ENCODE assay signal across 35 cellular contexts in genomic region chr12:107207931-107208515, GRCh38.
DNase-seq lines count a peak whose midpoint lies in the region; ATAC-seq and TF ChIP-seq lines count a peak whose summit lies in the region.
"Had no signal": no experiment of that assay in that cellular context is flagged by ENCODE, and none has a peak within 500 bp of the region (broad histone marks: within the 10 kb centered on the region; RNA-seq: fewer than 3 reads in every experiment).

No MANE protein-coding gene starts in this region.

- H3K27ac ChIP-seq in osteoblast (ENCODE audit: low read depth, low read length) (no peak overlapping the region), right atrium auricular region (no peak overlapping the region)
- H3K27ac ChIP-seq: BLaER1, breast epithelium, neutrophil, prostate gland, vagina, VCaP had no signal

- H3K4me1 Mint-ChIP-seq in chondrocyte (ENCODE audit: low read depth) = peaks cover 18% of the 10 kb centered on the region
- H3K4me1 Mint-ChIP-seq in activated CD4-positive, alpha-beta T cell treated with anti-CD3 and anti-CD28 coated beads, Interleukin-2, amount 10 ng/mL, durations not matched to agents 24 days and 14 days = no peaks in the 10 kb centered on the region
- H3K4me1 Mint-ChIP-seq: activated naive CD8-positive, alpha-beta T cell treated with anti-CD3 and anti-CD28 coated beads for 36 hours; naive B cell; stimulated activated naive CD8-positive, alpha-beta T cell treated with anti-CD3 and anti-CD28 coated beads, Interleukin-15, amount 100 ng/mL, for 72 hours had no signal

- H3K4me3 Mint-ChIP-seq in chondrocyte (ENCODE audit: unreplicated experiment) = peak overlapping the region; percentile 24
- H3K4me3 Mint-ChIP-seq in activated CD4-positive, alpha-beta T cell treated with anti-CD3 and anti-CD28 coated beads, Interleukin-2, amount 10 ng/mL, durations not matched to agents 24 days and 14 days = no peak overlapping the region
- H3K4me3 Mint-ChIP-seq: activated naive CD8-positive, alpha-beta T cell treated with anti-CD3 and anti-CD28 coated beads for 36 hours; endodermal cell; naive B cell; stimulated activated naive CD8-positive, alpha-beta T cell treated with anti-CD3 and anti-CD28 coated beads, Interleukin-15, amount 100 ng/mL, for 72 hours had no signal

- H3K36me3 ChIP-seq in BJ (ENCODE audit: control insufficient read depth, insufficient read depth, low read length) (no peaks in the 10 kb centered on the region), osteoblast (ENCODE audit: insufficient read depth, low read length) (no peaks in the 10 kb centered on the region), mucosa of descending colon (ENCODE audit: low read depth) (no peaks in the 10 kb centered on the region), right atrium auricular region (no peaks in the 10 kb centered on the region)
- H3K36me3 ChIP-seq: BLaER1, breast epithelium, neutrophil, prostate gland, vagina had no signal

- H3K27me3 Mint-ChIP-seq in chondrocyte (ENCODE audit: low read depth) = no peaks in the 10 kb centered on the region
- peaks cover 13% of the 10 kb centered on the region for H3K27me3 Mint-ChIP-seq in activated CD4-positive, alpha-beta T cell treated with anti-CD3 and anti-CD28 coated beads, Interleukin-2, amount 10 ng/mL, durations not matched to agents 24 days and 14 days
- H3K27me3 Mint-ChIP-seq: stimulated activated naive CD8-positive, alpha-beta T cell treated with anti-CD3 and anti-CD28 coated beads, Interleukin-15, amount 100 ng/mL, for 72 hours had no signal

- H3K9me3 ChIP-seq in osteoblast (ENCODE audit: low read depth, low read length) = no peaks in the 10 kb centered on the region
- no peaks in the 10 kb centered on the region for H3K9me3 ChIP-seq in mucosa of descending colon
- H3K9me3 ChIP-seq in right atrium auricular region = no peaks in the 10 kb centered on the region
- H3K9me3 ChIP-seq: breast epithelium, Caco-2, neutrophil, prostate gland, vagina had no signal

- TF ChIP-seq CTCF in BJ (IDR thresholded peaks at IDR 0.05; ENCODE audit: insufficient read depth, low read depth, low read length) = no peak
- TF ChIP-seq CTCF in chondrocyte (IDR thresholded peaks at IDR 0.05) = no peak
- TF ChIP-seq CTCF in osteoblast (IDR thresholded peaks at IDR 0.05; ENCODE audit: extremely low read depth, low read depth, low read length) = no peak
- TF ChIP-seq CTCF in mucosa of descending colon (IDR thresholded peaks at IDR 0.05) = no peak
- no peak for TF ChIP-seq CTCF in right atrium auricular region (IDR thresholded peaks at IDR 0.05)

- no peak overlapping the region for H2AFZ ChIP-seq in osteoblast (ENCODE audit: low read length)

- H3K4me3 ChIP-seq in BJ (ENCODE audit: low read depth, low read length) = no peak overlapping the region
- H3K4me3 ChIP-seq in osteoblast (ENCODE audit: insufficient read depth, low read length) = no peak overlapping the region
- H3K4me3 ChIP-seq in mucosa of descending colon = no peak overlapping the region
- no peak overlapping the region for H3K4me3 ChIP-seq in right atrium auricular region
- H3K4me3 ChIP-seq: BLaER1, breast epithelium, GM12878, prostate gland, vagina had no signal

- no peak overlapping the region for H3K4me2 ChIP-seq in osteoblast (ENCODE audit: insufficient read depth, low read length)
- H3K4me2 ChIP-seq: BLaER1 had no signal

- no peak for ATAC-seq in mucosa of descending colon
- ATAC-seq: esophagus mucosa; GM12878; left colon; PC-3; stimulated activated naive CD8-positive, alpha-beta T cell treated with anti-CD3 and anti-CD28 coated beads, Interleukin-15, amount 100 ng/mL, for 72 hours had no signal

- CTCF ChIA-PET in BJ (lab: Yijun Ruan, JAX) = no interaction called here

- intact Hi-C loops in mucosa of descending colon (cut with DNase I, micrococcal nuclease) = no loop called here
- intact Hi-C loops in activated CD4-positive, alpha-beta T cell treated with anti-CD3 and anti-CD28 coated beads, Interleukin-2, amount 10 ng/mL, durations not matched to agents 24 days and 14 days (cut with micrococcal nuclease) = no loop called here

- H4K20me1 ChIP-seq in osteoblast (ENCODE audit: insufficient read depth, low read length) = no peaks in the 10 kb centered on the region
- H4K20me1 ChIP-seq: BLaER1 had no signal

- no peaks in the 10 kb centered on the region for H3K36me3 Mint-ChIP-seq in chondrocyte (ENCODE audit: low read depth)
- no peaks in the 10 kb centered on the region for H3K36me3 Mint-ChIP-seq in activated CD4-positive, alpha-beta T cell treated with anti-CD3 and anti-CD28 coated beads, Interleukin-2, amount 10 ng/mL, durations not matched to agents 24 days and 14 days (ENCODE audit: low read depth)
- H3K36me3 Mint-ChIP-seq: activated naive CD8-positive, alpha-beta T cell treated with anti-CD3 and anti-CD28 coated beads for 36 hours; naive B cell had no signal

- POLR2A ChIA-PET in BJ (lab: Charles Lee) = no interaction called here

- no peaks in the 10 kb centered on the region for H3K79me2 ChIP-seq in osteoblast (ENCODE audit: insufficient read depth, low read length)

- H3K27me3 ChIP-seq in BJ (ENCODE audit: control insufficient read depth, insufficient read depth, low read length) (no peaks in the 10 kb centered on the region), osteoblast (ENCODE audit: insufficient read depth, low read length) (no peaks in the 10 kb centered on the region), right atrium auricular region (no peaks in the 10 kb centered on the region)
- H3K27me3 ChIP-seq: BLaER1, breast epithelium, vagina had no signal

- DNase-seq in BJ (ENCODE audit: low read depth) (peak; percentile 2), NCI-H226 (peak; percentile 30), chondrocyte (ENCODE audit: low spot score) (no peak), osteoblast (ENCODE audit: insufficient read length, low spot score, missing footprints) (peak; percentile 30), mucosa of descending colon (no peak), right atrium auricular region (ENCODE audit: low spot score) (no peak)
- no peak for DNase-seq in activated CD4-positive, alpha-beta T cell treated with anti-CD3 and anti-CD28 coated beads, Interleukin-2, amount 10 ng/mL, durations not matched to agents 24 days and 14 days
- DNase-seq in stimulated activated CD4-positive, alpha-beta T cell treated with anti-CD3 and anti-CD28 coated beads, Interleukin-1b, Interleukin-23, amount 100 ng/mL, for 48 hours = no peak
- DNase-seq: activated CD4-positive, alpha-beta T cell treated with anti-CD3 and anti-CD28 coated beads for 4 hours; activated effector memory CD4-positive, alpha-beta T cell treated with anti-CD3 and anti-CD28 coated beads, Interleukin-2, amount 50 U/mL, for 16 hours; activated naive CD8-positive, alpha-beta T cell treated with anti-CD3 and anti-CD28 coated beads for 36 hours; activated T-cell treated with anti-CD3 and anti-CD28 coated beads, Interleukin-2, amount 50 U/mL, for 1 hour; Caco-2; cortex of kidney; DND-41; endodermal cell; left colon; mammary epithelial cell; naive B cell; NCI-H1048; NCI-H1694; NCI-H2171; NCI-H524; NK-92 treated with Interleukin-12 subunit alpha and Interleukin-12 subunit beta, amount 100 ng/mL, for 24 hours; PC-3; Right ventricle myocardium superior; stimulated activated naive CD8-positive, alpha-beta T cell treated with anti-CD3 and anti-CD28 coated beads, Interleukin-15, amount 100 ng/mL, for 72 hours had no signal

- H3K4me1 ChIP-seq in osteoblast (ENCODE audit: insufficient read depth, low read length) (no peaks in the 10 kb centered on the region), mucosa of descending colon (ENCODE audit: low read depth) (no peaks in the 10 kb centered on the region), right atrium auricular region (no peaks in the 10 kb centered on the region)
- H3K4me1 ChIP-seq: BLaER1, breast epithelium, Caco-2, prostate gland, vagina had no signal

- H3K9me3 Mint-ChIP-seq in chondrocyte (ENCODE audit: low read depth) = peaks cover 3% of the 10 kb centered on the region
- no peaks in the 10 kb centered on the region for H3K9me3 Mint-ChIP-seq in activated CD4-positive, alpha-beta T cell treated with anti-CD3 and anti-CD28 coated beads, Interleukin-2, amount 10 ng/mL, durations not matched to agents 24 days and 14 days
- H3K9me3 Mint-ChIP-seq: activated naive CD8-positive, alpha-beta T cell treated with anti-CD3 and anti-CD28 coated beads for 36 hours had no signal

- peak overlapping the region; percentile 79 for H3K27ac Mint-ChIP-seq in chondrocyte (ENCODE audit: unreplicated experiment)
- no peak overlapping the region for H3K27ac Mint-ChIP-seq in activated CD4-positive, alpha-beta T cell treated with anti-CD3 and anti-CD28 coated beads, Interleukin-2, amount 10 ng/mL, durations not matched to agents 24 days and 14 days
- H3K27ac Mint-ChIP-seq: activated naive CD8-positive, alpha-beta T cell treated with anti-CD3 and anti-CD28 coated beads for 36 hours; endodermal cell; naive B cell; stimulated activated naive CD8-positive, alpha-beta T cell treated with anti-CD3 and anti-CD28 coated beads, Interleukin-15, amount 100 ng/mL, for 72 hours had no signal

Comparison
In these comparisons a context has a peak if more than half of its experiments do, and no peak if none do; other contexts are left out.
1. DNase-seq: peak in BJ (single experiment), NCI-H226 (single experiment) and osteoblast (single experiment); none in chondrocyte (single experiment), mucosa of descending colon (0 of 3), right atrium auricular region (single experiment), activated CD4-positive, alpha-beta T cell treated with anti-CD3 and anti-CD28 coated beads, Interleukin-2, amount 10 ng/mL, durations not matched to agents 24 days and 14 days (single experiment) and stimulated activated CD4-positive, alpha-beta T cell treated with anti-CD3 and anti-CD28 coated beads, Interleukin-1b, Interleukin-23, amount 100 ng/mL, for 48 hours (single experiment).